In genomic region chr10:131900350-131901152, GRCh38 we compare ENCODE assay signal across 8 cellular contexts. TPM values are rescaled to one million over a fixed set of nuclear protein-coding genes. Genes with fewer than 3 reads are reported as not detected.
DNase-seq lines count a peak whose midpoint lies in the region; ATAC-seq and TF ChIP-seq lines count a peak whose summit lies in the region.

Gene PPP2R2D, plus strand, starts transcription at chr10:131901008. Its CDS starts 141 bp downstream, at chr10:131901149.

- CTCF ChIA-PET in activated naive CD4-positive, alpha-beta T cell treated with anti-CD3 and anti-CD28 coated beads for 36 hours (lab: Charles Lee), result interaction anchor here (0.6 to 1.5 kb wide), 6 partner anchors 15 to 122 kb away, joined by 3 to 11 read pairs (median 5); no protein-coding TSS in a partner anchor

- peaks cover 4% of the 10 kb centered on the region for H3K27me3 Mint-ChIP-seq in activated naive CD4-positive, alpha-beta T cell treated with anti-CD3 and anti-CD28 coated beads for 36 hours (ENCODE audit: low read depth)

- H3K4me1 ChIP-seq in MM.1S (ENCODE audit: low read length), result peaks cover 13% of the 10 kb centered on the region; the same call in 1 of the 2 replicates
- peaks cover 0 to 49% (median 12%) of the 10 kb centered on the region in 3 donors for H3K4me1 ChIP-seq in gastroesophageal sphincter
- peaks cover 26 to 35% of the 10 kb centered on the region in 2 experiments for H3K4me1 ChIP-seq in neutrophil (ENCODE audit: control insufficient read depth in 1 of 2, insufficient read depth in 1 of 2, low read depth in 1 of 2, low read length in 1 of 2)

- no peaks in the 10 kb centered on the region for H3K9me3 Mint-ChIP-seq in activated naive CD4-positive, alpha-beta T cell treated with anti-CD3 and anti-CD28 coated beads for 36 hours

- intact Hi-C loops in activated naive CD4-positive, alpha-beta T cell treated with anti-CD3 and anti-CD28 coated beads for 36 hours (cut with micrococcal nuclease), result loop anchor here (1.0 to 10.0 kb wide), 8 partner anchors 16 to 1790 kb away; partner anchors contain the start of genes C10orf143, INPP5A and MTG1

- peak within 1 kb of the TSS; percentile 43; the same call in 1 of the 2 replicates for H3K27ac ChIP-seq in MM.1S (ENCODE audit: low read length)
- peak within 1 kb of the TSS; percentile 73 to 98 (median 95) for H3K27ac ChIP-seq in gastroesophageal sphincter
- peak within 1 kb of the TSS; percentile 95 for H3K27ac ChIP-seq in neutrophil
- peak within 1 kb of the TSS; percentile 66 for H3K27ac ChIP-seq in substantia nigra (ENCODE audit: low read depth, low read length, poor library complexity, severe bottlenecking)

- no peak for TF ChIP-seq EP300 in gastroesophageal sphincter (IDR thresholded peaks at IDR 0.05)

- no peaks in the 10 kb centered on the region; the same call in 1 of the 2 replicates for H3K36me3 ChIP-seq in MM.1S (replicated peaks; ENCODE audit: insufficient read depth, low read length)
- H3K36me3 ChIP-seq in gastroesophageal sphincter, result peaks cover 0 to 3% of the 10 kb centered on the region in 2 donors
- H3K36me3 ChIP-seq in neutrophil, result peaks cover 3% of the 10 kb centered on the region

- H3K9me2 ChIP-seq in MM.1S (replicated peaks; ENCODE audit: insufficient read depth, low read length), result no peaks in the 10 kb centered on the region

- H2AFZ ChIP-seq in MM.1S (ENCODE audit: low read length), result peak within 1 kb of the TSS; percentile 90

- TF ChIP-seq POLR2A in gastroesophageal sphincter (IDR thresholded peaks at IDR 0.05), result peak; percentile 19 to 36

- H3K27me3 ChIP-seq in MM.1S (replicated peaks; ENCODE audit: insufficient read depth, low read length), result peaks cover 25% of the 10 kb centered on the region
- H3K27me3 ChIP-seq in gastroesophageal sphincter, result peaks cover 25% of the 10 kb centered on the region
- H3K27me3 ChIP-seq in neutrophil, result peaks cover 28% of the 10 kb centered on the region

- H3F3A ChIP-seq in MM.1S (ENCODE audit: insufficient read depth, low read length), result no peaks in the 10 kb centered on the region

- DNase-seq in GDM1 (lab: John Stamatoyannopoulos, UW), result peak; percentile 87
- peak; percentile 86 for DNase-seq in HCEC 1CT
- peak; percentile 95 for DNase-seq in MM.1S
- DNase-seq in SK-N-DZ (ENCODE audit: low spot score), result peak; percentile 90
- peak; percentile 94 for DNase-seq in activated naive CD4-positive, alpha-beta T cell treated with anti-CD3 and anti-CD28 coated beads for 36 hours
- peak; percentile 66 to 97 (median 91) for DNase-seq in substantia nigra (lab: John Stamatoyannopoulos, UW)

- H3K4me3 Mint-ChIP-seq in activated naive CD4-positive, alpha-beta T cell treated with anti-CD3 and anti-CD28 coated beads for 36 hours, result peak within 1 kb of the TSS; percentile 87

- peak within 1 kb of the TSS; percentile 70 for H3K9ac ChIP-seq in MM.1S (ENCODE audit: low read length)

- H3K36me3 Mint-ChIP-seq in activated naive CD4-positive, alpha-beta T cell treated with anti-CD3 and anti-CD28 coated beads for 36 hours (ENCODE audit: low read depth), result peaks cover 6% of the 10 kb centered on the region

- peaks cover 47% of the 10 kb centered on the region for H3K4me1 Mint-ChIP-seq in activated naive CD4-positive, alpha-beta T cell treated with anti-CD3 and anti-CD28 coated beads for 36 hours (ENCODE audit: low read depth)

- H3K4me3 ChIP-seq in MM.1S (ENCODE audit: low read length) (peak within 1 kb of the TSS; percentile 74), gastroesophageal sphincter (peak within 1 kb of the TSS; percentile 71 to 98), neutrophil (ENCODE audit: low read depth in 1 of 2, low read length in 1 of 2) (peak within 1 kb of the TSS; percentile 81 to 97)

- TF ChIP-seq CTCF in MM.1S (IDR thresholded peaks at IDR 0.05; ENCODE audit: low read length) (no peak), gastroesophageal sphincter (IDR thresholded peaks at IDR 0.05) (peak in 1 of 4 experiments; percentile 12), neutrophil (IDR thresholded peaks at IDR 0.05) (no peak)

- H3K9me3 ChIP-seq in MM.1S (replicated peaks; ENCODE audit: insufficient read depth, low read length), result no peaks in the 10 kb centered on the region
- H3K9me3 ChIP-seq in gastroesophageal sphincter, result no peaks in the 10 kb centered on the region
- no peaks in the 10 kb centered on the region for H3K9me3 ChIP-seq in neutrophil

- no CpG with 5 or more reads among the region's 107 CpGs for WGBS in gastroesophageal sphincter (ENCODE audit: low coverage in 1 of 2), 2 donors

- ATAC-seq in gastroesophageal sphincter, result peak; percentile 98

- peak within 1 kb of the TSS; percentile 96 for H3K4me2 ChIP-seq in MM.1S (ENCODE audit: low read depth, low read length)

- H3K27ac Mint-ChIP-seq in activated naive CD4-positive, alpha-beta T cell treated with anti-CD3 and anti-CD28 coated beads for 36 hours, result peak within 1 kb of the TSS; percentile 92

- H4K20me1 ChIP-seq in MM.1S (ENCODE audit: insufficient read depth, low read length), result no peaks in the 10 kb centered on the region; the same call in 1 of the 2 replicates

- H3K79me2 ChIP-seq in MM.1S (ENCODE audit: low read length), result peaks cover 41% of the 10 kb centered on the region

RNA-seq across cellular contexts. Expression of gene PPP2R2D, which starts in this region (rescaled TPM):
- 28.5 and 36.9 TPM in 2 replicates for polyA plus RNA-seq in SK-N-DZ (2014; cell fraction: cytosol; rRNA removed)
- polyA plus RNA-seq in SK-N-DZ (2014; cell fraction: nucleus; rRNA removed), result 51.0 and 68.0 TPM in 2 replicates
- total RNA-seq in activated naive CD4-positive, alpha-beta T cell treated with anti-CD3 and anti-CD28 coated beads for 36 hours, result 10 to 100 TPM; 31.5 to 34.7 TPM
- 10 to 100 TPM; 27.2 to 57.0 (median 44.1) TPM for total RNA-seq in gastroesophageal sphincter

Comparison
In these comparisons a context has a peak if more than half of its experiments do, and no peak if none do; other contexts are left out.
1. Peak in every context shown above with its lines: DNase-seq, ATAC-seq, H3K4me3 ChIP-seq and H3K27ac ChIP-seq.
2. H3K27ac ChIP-seq: peak in every context shown above with its lines; median percentile 95 in gastroesophageal sphincter; 95 in neutrophil; 66 in substantia nigra; 43 in MM.1S.